12 cellular contexts compared by ENCODE assay signal in the genomic region with DNA sequence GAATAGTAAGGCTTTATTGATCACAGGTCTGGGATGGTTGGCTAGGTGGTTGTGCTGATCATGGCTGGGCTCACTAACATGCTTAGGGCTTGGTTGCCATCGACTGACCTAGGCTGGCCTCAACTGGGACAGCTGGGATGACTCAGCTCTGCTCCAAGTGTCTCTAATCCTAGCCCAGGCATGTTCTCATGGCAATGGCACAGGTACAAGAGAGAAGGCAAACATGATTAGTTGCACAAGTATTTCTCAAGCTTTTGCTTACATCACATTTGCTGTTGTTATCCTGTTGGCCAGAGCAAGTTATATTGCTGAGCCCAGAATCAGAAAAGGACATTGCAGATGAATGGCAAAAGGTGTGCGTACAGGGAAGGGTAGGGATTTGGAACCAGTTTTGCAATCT.
DNase-seq lines count a peak whose midpoint lies in the region; ATAC-seq and TF ChIP-seq lines count a peak whose summit lies in the region.
"Had no signal": no experiment of that assay in that cellular context is flagged by ENCODE, and none has a peak within 500 bp of the region (broad histone marks: within the 10 kb centered on the region; RNA-seq: fewer than 3 reads in every experiment).

No MANE protein-coding gene starts in this region.

- TF ChIP-seq CTCF in body of pancreas (IDR thresholded peaks at IDR 0.05), result no peak

- no peaks in the 10 kb centered on the region for H3K36me3 ChIP-seq in body of pancreas (replicated peaks in 1 of 2; ENCODE audit: insufficient read depth in 1 of 2, low read depth in 2 of 2)
- H3K36me3 ChIP-seq: BLaER1 had no signal

- peaks cover 5% of the 10 kb centered on the region for H3K4me1 Mint-ChIP-seq in activated naive CD8-positive, alpha-beta T cell (ENCODE audit: low read depth)
- peaks cover 6% of the 10 kb centered on the region for H3K4me1 Mint-ChIP-seq in activated naive CD8-positive, alpha-beta T cell treated with anti-CD3 and anti-CD28 coated beads for 36 hours
- H3K4me1 Mint-ChIP-seq in natural killer cell treated with Interleukin-12 subunit alpha and Interleukin-12 subunit beta and Interleukin-15 and Interleukin-18, amount 100 ng/mL, for 72 hours (ENCODE audit: low read depth in 2 of 2), result no peaks in the 10 kb centered on the region

- 83 to 87% methylated on average over 2 of the region's 2 CpGs for WGBS in body of pancreas, 2 donors

- DNase-seq in activated naive CD8-positive, alpha-beta T cell treated with anti-CD3 and anti-CD28 coated beads for 36 hours, result no peak
- DNase-seq in body of pancreas, result peak in 2 of 4 donors; percentile 21 to 42
- peak; percentile 83 for DNase-seq in left lobe of liver (ENCODE audit: low spot score)
- no peak for DNase-seq in 8988T
- no peak for DNase-seq in mucosa of gallbladder (ENCODE audit: low spot score)
- no peak for DNase-seq in natural killer cell treated with Interleukin-12 subunit alpha and Interleukin-12 subunit beta and Interleukin-15 and Interleukin-18, amount 100 ng/mL, for 72 hours (ENCODE audit: low spot score)
- DNase-seq: activated naive CD4-positive, alpha-beta T cell; stimulated activated CD4-positive, alpha-beta T cell treated with anti-CD3 and anti-CD28 coated beads, Interleukin-4, amount 100 ng/mL, for 24 hours had no signal

- no peaks in the 10 kb centered on the region for H3K36me3 Mint-ChIP-seq in activated naive CD8-positive, alpha-beta T cell
- no peaks in the 10 kb centered on the region for H3K36me3 Mint-ChIP-seq in activated naive CD8-positive, alpha-beta T cell treated with anti-CD3 and anti-CD28 coated beads for 36 hours
- H3K36me3 Mint-ChIP-seq in natural killer cell treated with Interleukin-12 subunit alpha and Interleukin-12 subunit beta and Interleukin-15 and Interleukin-18, amount 100 ng/mL, for 72 hours, result no peaks in the 10 kb centered on the region

- no peaks in the 10 kb centered on the region for H3K4me1 ChIP-seq in body of pancreas
- H3K4me1 ChIP-seq: BLaER1 had no signal

- no peaks in the 10 kb centered on the region for H3K9me3 ChIP-seq in body of pancreas
- H3K9me3 ChIP-seq: BLaER1 had no signal

- intact Hi-C loops in body of pancreas (cut with DNase I), result no loop called here

- H3K27me3 Mint-ChIP-seq in activated naive CD8-positive, alpha-beta T cell, result peaks cover 4% of the 10 kb centered on the region
- H3K27me3 Mint-ChIP-seq in activated naive CD8-positive, alpha-beta T cell treated with anti-CD3 and anti-CD28 coated beads for 36 hours, result peaks cover 4% of the 10 kb centered on the region
- H3K27me3 Mint-ChIP-seq in natural killer cell treated with Interleukin-12 subunit alpha and Interleukin-12 subunit beta and Interleukin-15 and Interleukin-18, amount 100 ng/mL, for 72 hours, result peaks cover 11 to 19% of the 10 kb centered on the region in 2 donors

- H3K4me3 ChIP-seq in body of pancreas, result no peak overlapping the region
- H3K4me3 ChIP-seq: BLaER1, SK-N-MC had no signal

- H3K27ac Mint-ChIP-seq in activated naive CD8-positive, alpha-beta T cell, result peak overlapping the region; percentile 11
- no peak overlapping the region for H3K27ac Mint-ChIP-seq in activated naive CD8-positive, alpha-beta T cell treated with anti-CD3 and anti-CD28 coated beads for 36 hours
- H3K27ac Mint-ChIP-seq in natural killer cell treated with Interleukin-12 subunit alpha and Interleukin-12 subunit beta and Interleukin-15 and Interleukin-18, amount 100 ng/mL, for 72 hours, result no peak overlapping the region

- no peaks in the 10 kb centered on the region for H3K27me3 ChIP-seq in body of pancreas
- H3K27me3 ChIP-seq: BLaER1 had no signal

- TF ChIP-seq POLR2A in body of pancreas (IDR thresholded peaks at IDR 0.05), result no peak

- ATAC-seq in body of pancreas, result peak; percentile 42
- peak; percentile 95 for ATAC-seq in left lobe of liver
- no peak for ATAC-seq in natural killer cell treated with Interleukin-12 subunit alpha and Interleukin-12 subunit beta and Interleukin-15 and Interleukin-18, amount 100 ng/mL, for 72 hours
- no peak for ATAC-seq in HG02840 (IDR thresholded peaks at IDR 0.05; ENCODE audit: low FRiP score, unreplicated experiment)

- no peaks in the 10 kb centered on the region for H3K9me3 Mint-ChIP-seq in activated naive CD8-positive, alpha-beta T cell (ENCODE audit: low read depth)
- H3K9me3 Mint-ChIP-seq in activated naive CD8-positive, alpha-beta T cell treated with anti-CD3 and anti-CD28 coated beads for 36 hours, result peaks cover 6% of the 10 kb centered on the region
- H3K9me3 Mint-ChIP-seq in natural killer cell treated with Interleukin-12 subunit alpha and Interleukin-12 subunit beta and Interleukin-15 and Interleukin-18, amount 100 ng/mL, for 72 hours, result no peaks in the 10 kb centered on the region

- no peak overlapping the region for H3K27ac ChIP-seq in body of pancreas
- H3K27ac ChIP-seq: BLaER1 had no signal

- no peak overlapping the region for H3K4me3 Mint-ChIP-seq in activated naive CD8-positive, alpha-beta T cell
- H3K4me3 Mint-ChIP-seq in activated naive CD8-positive, alpha-beta T cell treated with anti-CD3 and anti-CD28 coated beads for 36 hours, result no peak overlapping the region
- no peak overlapping the region for H3K4me3 Mint-ChIP-seq in natural killer cell treated with Interleukin-12 subunit alpha and Interleukin-12 subunit beta and Interleukin-15 and Interleukin-18, amount 100 ng/mL, for 72 hours

Comparison
In these comparisons a context has a peak if more than half of its experiments do, and no peak if none do; other contexts are left out.
1. ATAC-seq: peak in body of pancreas (single experiment) and left lobe of liver (single experiment); none in natural killer cell treated with Interleukin-12 subunit alpha and Interleukin-12 subunit beta and Interleukin-15 and Interleukin-18, amount 100 ng/mL, for 72 hours (0 of 2) and HG02840 (single experiment).